23 cellular contexts compared by ENCODE assay signal in genomic region chr21:25658427-25658980, GRCh38. TPM values are rescaled to one million over a fixed set of nuclear protein-coding genes. Genes with fewer than 3 reads are reported as not detected.
A peak's percentile ranks its signal among the peaks of the same experiment; 100 is the strongest.
DNase-seq lines count a peak whose midpoint lies in the region; ATAC-seq and TF ChIP-seq lines count a peak whose summit lies in the region.
"Had no signal": no experiment of that assay in that cellular context is flagged by ENCODE, and none has a peak within 500 bp of the region (broad histone marks: within the 10 kb centered on the region; RNA-seq: fewer than 3 reads in every experiment).

No MANE protein-coding gene starts in this region.

- H3K9me3 ChIP-seq in HUES48 (ENCODE audit: control insufficient read depth, insufficient read depth, low read length), result no peaks in the 10 kb centered on the region
- H3K9me3 ChIP-seq in ectodermal cell (ENCODE audit: control insufficient read depth, low read length), result no peaks in the 10 kb centered on the region
- no peaks in the 10 kb centered on the region for H3K9me3 ChIP-seq in mammary epithelial cell (replicated peaks; ENCODE audit: insufficient read depth, low read length)
- H3K9me3 ChIP-seq: A549 had no signal

- peak overlapping the region; percentile 92 for H3K27ac ChIP-seq in HUES48 (ENCODE audit: low read depth, low read length)
- H3K27ac ChIP-seq in ectodermal cell (ENCODE audit: insufficient read depth, low read depth, low read length, poor library complexity, severe bottlenecking), result peak overlapping the region; percentile 78
- no peak overlapping the region for H3K27ac ChIP-seq in mammary epithelial cell (ENCODE audit: insufficient read depth, low read depth, low read length)
- H3K27ac ChIP-seq: A549; BLaER1 treated with 17β-estradiol and CSF1 and Interleukin-3, amounts not matched to agents 10 nM and 100 nM had no signal

- dilution Hi-C loops in mammary epithelial cell (cut with HindIII; ENCODE audit: low sequenced_read_pairs), result no loop called here

- no peak overlapping the region for H2AFZ ChIP-seq in mammary epithelial cell (ENCODE audit: low read depth, low read length)

- WGBS in ectodermal cell, 2 experiments, result 0 to 3% methylated on average over 1 of the region's 1 CpG
- WGBS in mammary epithelial cell (ENCODE audit: low coverage, missing lambda C conversion rate), result 22% methylated on average over 1 of the region's 1 CpG

- intact Hi-C loops in mammary epithelial cell (cut with micrococcal nuclease), result no loop called here

- H3K36me3 ChIP-seq in HUES48 (ENCODE audit: control insufficient read depth, insufficient read depth, low read length) (no peaks in the 10 kb centered on the region), ectodermal cell (ENCODE audit: control insufficient read depth, insufficient read depth, low read length) (no peaks in the 10 kb centered on the region), mammary epithelial cell (ENCODE audit: insufficient read depth, low read length) (no peaks in the 10 kb centered on the region)
- H3K36me3 ChIP-seq: BLaER1 treated with 17β-estradiol and CSF1 and Interleukin-3, amounts not matched to agents 10 nM and 100 nM had no signal

- H3K4me3 ChIP-seq in HUES48 (ENCODE audit: low read depth, low read length), result peak overlapping the region; percentile 27; the same call in 1 of the 2 replicates
- no peak overlapping the region for H3K4me3 ChIP-seq in ectodermal cell (ENCODE audit: insufficient read depth, low read depth, low read length)
- no peak overlapping the region for H3K4me3 ChIP-seq in mammary epithelial cell (replicated peaks in 1 of 3; ENCODE audit: insufficient read depth in 1 of 3, low read depth in 2 of 3, low read length in 3 of 3)
- H3K4me3 ChIP-seq: A549; BLaER1 treated with 17β-estradiol and CSF1 and Interleukin-3, amounts not matched to agents 10 nM and 100 nM had no signal

- no peak for TF ChIP-seq POLR2A in GM18505 (IDR thresholded peaks at IDR 0.05; ENCODE audit: borderline replicate concordance, extremely low read depth, insufficient read depth, insufficient read length)

- H4K20me1 ChIP-seq in mammary epithelial cell (ENCODE audit: insufficient read depth, low read length), result no peaks in the 10 kb centered on the region
- H4K20me1 ChIP-seq: BLaER1 treated with 17β-estradiol and CSF1 and Interleukin-3, amounts not matched to agents 10 nM and 100 nM had no signal

- BruUV-seq in mammary epithelial cell (replicated peaks; lab: Mats Ljungman, UMichigan), result no TSS peak

- no peaks in the 10 kb centered on the region for H3K9me3 Mint-ChIP-seq in glutamatergic neuron (ENCODE audit: unreplicated experiment)
- H3K9me3 Mint-ChIP-seq: CD4-positive, alpha-beta T cell had no signal

- peaks cover 29% of the 10 kb centered on the region for H3K4me1 ChIP-seq in HUES48 (ENCODE audit: control insufficient read depth, insufficient read depth, low read length)
- no peaks in the 10 kb centered on the region for H3K4me1 ChIP-seq in ectodermal cell (ENCODE audit: control insufficient read depth, insufficient read depth, low read length)
- H3K4me1 ChIP-seq in mammary epithelial cell (ENCODE audit: insufficient read depth, low read length), result no peaks in the 10 kb centered on the region
- H3K4me1 ChIP-seq: A549 had no signal

- H3K4me3 Mint-ChIP-seq in glutamatergic neuron (ENCODE audit: unreplicated experiment), result no peak overlapping the region
- H3K4me3 Mint-ChIP-seq: CD4-positive, alpha-beta T cell had no signal

- no peak for ATAC-seq in GM18505 (IDR thresholded peaks at IDR 0.05; ENCODE audit: unreplicated experiment)
- ATAC-seq: A549, HCT116 had no signal

- DNase-seq in iPS-NIHi11 (ENCODE audit: low spot score) (peak; percentile 9), mammary epithelial cell (no peak), glutamatergic neuron (no peak), NCI-H748 (lab: John Stamatoyannopoulos, UW; ENCODE audit: unreplicated experiment) (no peak)
- DNase-seq: AML-193; CD4-positive, alpha-beta T cell; KBM-7; MV-4-11; NCI-H1105; NCI-H146; NCI-H1930; NCI-H446; NCI-H524 treated with DMSO at 0.1 percent for 48 hours; NCI-H82; Right ventricle myocardium superior; RPMI8226 had no signal

- H3K27me3 Mint-ChIP-seq in glutamatergic neuron (ENCODE audit: unreplicated experiment), result no peaks in the 10 kb centered on the region
- H3K27me3 Mint-ChIP-seq: CD4-positive, alpha-beta T cell had no signal

- H3K9ac ChIP-seq in HUES48 (ENCODE audit: low read depth, low read length) (no peak overlapping the region), mammary epithelial cell (ENCODE audit: insufficient read depth, low read length) (no peak overlapping the region)
- H3K9ac ChIP-seq: BLaER1 treated with 17β-estradiol and CSF1 and Interleukin-3, amounts not matched to agents 10 nM and 100 nM had no signal

- peaks cover 4% of the 10 kb centered on the region for H3K36me3 Mint-ChIP-seq in glutamatergic neuron (ENCODE audit: unreplicated experiment)

- H3K27me3 ChIP-seq in HUES48 (ENCODE audit: control insufficient read depth, insufficient read depth, low read length) (no peaks in the 10 kb centered on the region), ectodermal cell (ENCODE audit: control insufficient read depth, insufficient read depth, low read length, poor library complexity, severe bottlenecking) (no peaks in the 10 kb centered on the region), mammary epithelial cell (ENCODE audit: insufficient read depth, low read length) (peaks cover 2% of the 10 kb centered on the region)
- H3K27me3 ChIP-seq: BLaER1 treated with 17β-estradiol and CSF1 and Interleukin-3, amounts not matched to agents 10 nM and 100 nM had no signal

- no peak for TF ChIP-seq CTCF in mammary epithelial cell (conservative IDR thresholded peaks at IDR 0.05 in 1 of 2, IDR thresholded peaks at IDR 0.05 in 1 of 2; ENCODE audit: extremely low read depth in 1 of 2, insufficient read depth in 1 of 2, low read depth in 1 of 2, low read length in 2 of 2)
- no peak for TF ChIP-seq CTCF in glutamatergic neuron (IDR thresholded peaks at IDR 0.05; ENCODE audit: partially characterized antibody, unreplicated experiment)

- CTCF ChIA-PET in mammary epithelial cell (lab: Charles Lee; ENCODE audit: low non-redundant PET), result no interaction called here

- no peak overlapping the region for H3K4me2 ChIP-seq in mammary epithelial cell (ENCODE audit: insufficient read depth, low read depth, low read length)
- H3K4me2 ChIP-seq: A549; BLaER1 treated with 17β-estradiol and CSF1 and Interleukin-3, amounts not matched to agents 10 nM and 100 nM had no signal

- in situ Hi-C loops in mammary epithelial cell (cut with MboI; ENCODE audit: low sequenced_read_pairs in 2 of 2), result no loop called here

- H3K27ac Mint-ChIP-seq in glutamatergic neuron (ENCODE audit: unreplicated experiment), result no peak overlapping the region
- H3K27ac Mint-ChIP-seq: CD4-positive, alpha-beta T cell had no signal

- H3K79me2 ChIP-seq in mammary epithelial cell (ENCODE audit: insufficient read depth, low read length), result no peaks in the 10 kb centered on the region

- H3K4me1 Mint-ChIP-seq in glutamatergic neuron (ENCODE audit: low read depth, unreplicated experiment), result no peaks in the 10 kb centered on the region

RNA-seq across cellular contexts. Expression of gene JAM2, which starts 19.4 kb away (rescaled TPM):
- 11.3 TPM for polyA plus RNA-seq in ectodermal cell (2013, experiment 1 of 4)
- polyA plus RNA-seq in ectodermal cell (2013, experiment 2 of 4), result 9.0 TPM
- 18.4 TPM for polyA plus RNA-seq in ectodermal cell (2013, experiment 3 of 4)
- 17.5 TPM for polyA plus RNA-seq in ectodermal cell (2013, experiment 4 of 4)
- total RNA-seq in mammary epithelial cell (under 1 TPM in 1 of 2 donors, not detected in 1; 0.17 TPM), glutamatergic neuron (ENCODE audit: unreplicated experiment) (4.6 TPM)
- 0.01 TPM for polyA plus RNA-seq in mammary epithelial cell
- polyA minus RNA-seq in mammary epithelial cell, result not detected
- total RNA-seq: CD4-positive, alpha-beta T cell; HT-29 had no signal

RNA-seq across cellular contexts. Expression of gene MRPL39, which starts 51.2 kb away (rescaled TPM):
- polyA plus RNA-seq in ectodermal cell (2013, experiment 1 of 4), result 43.0 TPM
- 39.0 TPM for polyA plus RNA-seq in ectodermal cell (2013, experiment 2 of 4)
- 42.1 TPM for polyA plus RNA-seq in ectodermal cell (2013, experiment 3 of 4)
- 44.6 TPM for polyA plus RNA-seq in ectodermal cell (2013, experiment 4 of 4)
- 10 to 100 TPM; 26.2 to 53.8 TPM for total RNA-seq in mammary epithelial cell
- polyA plus RNA-seq in mammary epithelial cell, result 37.9 TPM
- 15.7 TPM for polyA minus RNA-seq in mammary epithelial cell
- 26.1 TPM for total RNA-seq in glutamatergic neuron (ENCODE audit: unreplicated experiment)
